22 cellular contexts compared by ENCODE assay signal in genomic region chr2:204654679-204655078, GRCh38.
"Had no signal": no experiment of that assay in that cellular context is flagged by ENCODE, and none has a peak within 500 bp of the region (broad histone marks: within the 10 kb centered on the region; RNA-seq: fewer than 3 reads in every experiment).

No MANE protein-coding gene starts in this region.

- H3K27me3 ChIP-seq: adrenal gland, heart right ventricle, right atrium auricular region, thyroid gland, upper lobe of right lung had no signal

- H3K9me3 Mint-ChIP-seq: activated T-cell treated with anti-CD3 and anti-CD28 coated beads, Interleukin-2, amount 50 U/mL, for 24 hours had no signal

- H3K4me3 ChIP-seq: adrenal gland, heart right ventricle, lung, prostate gland, right atrium auricular region, thyroid gland, upper lobe of right lung had no signal

- H3K9me3 ChIP-seq: adrenal gland, prostate gland, thyroid gland, upper lobe of right lung had no signal

- ATAC-seq: activated naive CD4-positive, alpha-beta T cell treated with anti-CD3 and anti-CD28 coated beads, Interleukin-2, amount 50 U/mL, for 72 hours; activated T-helper 17 cell treated with anti-CD3 and anti-CD28 coated beads, Interleukin-2, amount 50 U/mL, for 72 hours; naive thymus-derived CD8-positive, alpha-beta T cell; T-cell had no signal

- H3K27ac Mint-ChIP-seq: activated naive CD4-positive, alpha-beta T cell treated with anti-CD3 and anti-CD28 coated beads, Interleukin-2, amount 50 U/mL, for 72 hours; activated T-cell treated with anti-CD3 and anti-CD28 coated beads, Interleukin-2, amount 50 U/mL, for 24 hours; activated T-helper 17 cell treated with anti-CD3 and anti-CD28 coated beads, Interleukin-2, amount 50 U/mL, for 72 hours; naive thymus-derived CD8-positive, alpha-beta T cell; stimulated activated naive CD8-positive, alpha-beta T cell treated with anti-CD3 and anti-CD28 coated beads, Interleukin-15, Interleukin-2, amounts not matched to agents 100 ng/mL and 50 ng/mL, for 24 hours; T-cell; T-helper 2 cell treated with Interferon-gamma antibody and Interleukin-4, amounts not matched to agents 5 μg/mL and 100 μg/mL, for 36 hours had no signal

- H3K27ac ChIP-seq: heart right ventricle, prostate gland, right atrium auricular region, thyroid gland, upper lobe of right lung, WERI-Rb-1 had no signal

- H3K36me3 ChIP-seq: adrenal gland, heart right ventricle, prostate gland, right atrium auricular region, thyroid gland, upper lobe of right lung, WERI-Rb-1 had no signal

- H3K4me1 ChIP-seq: prostate gland had no signal

- H3K4me1 Mint-ChIP-seq: activated T-helper 17 cell treated with anti-CD3 and anti-CD28 coated beads, Interleukin-2, amount 50 U/mL, for 72 hours; mesothelial cell of epicardium; naive thymus-derived CD8-positive, alpha-beta T cell; T-cell had no signal

- DNase-seq: activated CD4-positive, alpha-beta T cell treated with anti-CD3 and anti-CD28 coated beads for 1 hour; activated CD4-positive, alpha-beta T cell treated with anti-CD3 and anti-CD28 coated beads, Interleukin-2, amount 50 U/mL, for 1 hour; activated T-cell treated with anti-CD3 and anti-CD28 coated beads, Interleukin-2, amount 50 U/mL, for 24 hours; cortex of kidney; heart right ventricle; naive thymus-derived CD8-positive, alpha-beta T cell; stimulated activated CD4-positive, alpha-beta T cell treated with anti-CD3 and anti-CD28 coated beads, Interleukin-12 subunit alpha, Interleukin-12 subunit beta, amount 100 ng/mL, for 4 hours; stimulated activated CD4-positive, alpha-beta T cell treated with anti-CD3 and anti-CD28 coated beads, Interleukin-4, amount 100 ng/mL, for 4 hours; substantia nigra; T-cell; thyroid gland; upper lobe of right lung; WERI-Rb-1 had no signal

- H3K4me3 Mint-ChIP-seq: activated T-cell treated with anti-CD3 and anti-CD28 coated beads, Interleukin-2, amount 50 U/mL, for 24 hours; activated T-helper 17 cell treated with anti-CD3 and anti-CD28 coated beads, Interleukin-2, amount 50 U/mL, for 72 hours; mesothelial cell of epicardium; naive thymus-derived CD8-positive, alpha-beta T cell; stimulated activated naive CD8-positive, alpha-beta T cell treated with anti-CD3 and anti-CD28 coated beads, Interleukin-15, Interleukin-2, amounts not matched to agents 100 ng/mL and 50 ng/mL, for 24 hours; T-cell; T-helper 2 cell treated with Interferon-gamma antibody and Interleukin-4, amounts not matched to agents 5 μg/mL and 100 μg/mL, for 36 hours had no signal

- H3K36me3 Mint-ChIP-seq: T-cell had no signal

- H3K27me3 Mint-ChIP-seq: activated T-cell treated with anti-CD3 and anti-CD28 coated beads, Interleukin-2, amount 50 U/mL, for 24 hours had no signal
